8 cellular contexts compared by ENCODE assay signal in genomic region chr5:140157032-140157781, GRCh38. TPM values are rescaled to one million over a fixed set of nuclear protein-coding genes. Genes with fewer than 3 reads are reported as not detected.
A peak's percentile ranks its signal among the peaks of the same experiment; 100 is the strongest.
DNase-seq lines count a peak whose midpoint lies in the region; ATAC-seq and TF ChIP-seq lines count a peak whose summit lies in the region.

No MANE protein-coding gene starts in this region.

- DNase-seq in CD4-positive, alpha-beta T cell: peak; percentile 79 to 88 (median 82)
- DNase-seq in HK-2 (ENCODE audit: unreplicated experiment): peak; percentile 78
- peak; percentile 75 for DNase-seq in NOMO-1 treated with DMSO at 0.1 percent for 48 hours (lab: John Stamatoyannopoulos, UW; ENCODE audit: unreplicated experiment)
- DNase-seq in activated CD8-positive, alpha-beta memory T cell treated with anti-CD3 and anti-CD28 coated beads, Interleukin-2, amount 10 ng/mL, durations not matched to agents 7 days and 5 days: peak; percentile 91
- peak; percentile 88 for DNase-seq in endothelial cell (ENCODE audit: low spot score)
- DNase-seq in middle frontal gyrus (ENCODE audit: extremely low spot score, low spot score): peak; percentile 79
- peak; percentile 67 to 77 for DNase-seq in stimulated activated CD8-positive, alpha-beta memory T cell treated with anti-CD3 and anti-CD28 coated beads, Interleukin-2, amount 100 ng/mL, for 1 hour (ENCODE audit: low read depth in 2 of 2)

- no peaks in the 10 kb centered on the region for H3K27me3 Mint-ChIP-seq in CD4-positive, alpha-beta T cell
- no peaks in the 10 kb centered on the region for H3K27me3 Mint-ChIP-seq in activated CD8-positive, alpha-beta memory T cell treated with anti-CD3 and anti-CD28 coated beads, Interleukin-2, amount 10 ng/mL, durations not matched to agents 7 days and 5 days
- peaks cover 2% of the 10 kb centered on the region for H3K27me3 Mint-ChIP-seq in endothelial cell (ENCODE audit: unreplicated experiment)

- no peaks in the 10 kb centered on the region for H3K9me3 ChIP-seq in CD4-positive, alpha-beta T cell (ENCODE audit: control insufficient read depth, low read length)

- peak; percentile 86 for TF ChIP-seq CTCF in CD4-positive, alpha-beta T cell (IDR thresholded peaks at IDR 0.05)
- TF ChIP-seq CTCF in endothelial cell (IDR thresholded peaks at IDR 0.05; ENCODE audit: unreplicated experiment): peak; percentile 88

- peaks cover 15% of the 10 kb centered on the region for H3K4me1 Mint-ChIP-seq in CD4-positive, alpha-beta T cell (ENCODE audit: low read depth)
- peaks cover 6% of the 10 kb centered on the region for H3K4me1 Mint-ChIP-seq in activated CD8-positive, alpha-beta memory T cell treated with anti-CD3 and anti-CD28 coated beads, Interleukin-2, amount 10 ng/mL, durations not matched to agents 7 days and 5 days
- peaks cover 22% of the 10 kb centered on the region for H3K4me1 Mint-ChIP-seq in endothelial cell (ENCODE audit: unreplicated experiment)

- no peak overlapping the region for H3K27ac ChIP-seq in CD4-positive, alpha-beta T cell (ENCODE audit: low read depth, low read length)

- H3K9me3 Mint-ChIP-seq in CD4-positive, alpha-beta T cell: no peaks in the 10 kb centered on the region
- no peaks in the 10 kb centered on the region for H3K9me3 Mint-ChIP-seq in activated CD8-positive, alpha-beta memory T cell treated with anti-CD3 and anti-CD28 coated beads, Interleukin-2, amount 10 ng/mL, durations not matched to agents 7 days and 5 days (ENCODE audit: low read depth)
- no peaks in the 10 kb centered on the region for H3K9me3 Mint-ChIP-seq in endothelial cell (ENCODE audit: unreplicated experiment)

- intact Hi-C loops in CD4-positive, alpha-beta T cell (cut with DNase I, micrococcal nuclease): loop anchor here (1.0 to 5.0 kb wide), 6 partner anchors 12 to 370 kb away; partner anchors contain the start of gene PURA (in 1 of the 2)

- H3K4me3 Mint-ChIP-seq in CD4-positive, alpha-beta T cell: peak overlapping the region; percentile 50
- H3K4me3 Mint-ChIP-seq in activated CD8-positive, alpha-beta memory T cell treated with anti-CD3 and anti-CD28 coated beads, Interleukin-2, amount 10 ng/mL, durations not matched to agents 7 days and 5 days: peak overlapping the region; percentile 57
- no peak overlapping the region for H3K4me3 Mint-ChIP-seq in endothelial cell (ENCODE audit: unreplicated experiment)

- POLR2A ChIA-PET in CD4-positive, alpha-beta T cell (lab: Charles Lee): interaction anchor here (1.1 kb wide), 1 partner anchor 50 kb away, joined by 3 read pairs; no protein-coding TSS in a partner anchor

- no peaks in the 10 kb centered on the region for H3K27me3 ChIP-seq in CD4-positive, alpha-beta T cell (ENCODE audit: control insufficient read depth, insufficient read depth, low read length)

- no peaks in the 10 kb centered on the region for H3K36me3 Mint-ChIP-seq in CD4-positive, alpha-beta T cell (ENCODE audit: low read depth)
- H3K36me3 Mint-ChIP-seq in activated CD8-positive, alpha-beta memory T cell treated with anti-CD3 and anti-CD28 coated beads, Interleukin-2, amount 10 ng/mL, durations not matched to agents 7 days and 5 days: no peaks in the 10 kb centered on the region
- H3K36me3 Mint-ChIP-seq in endothelial cell (ENCODE audit: low read depth, unreplicated experiment): peaks cover 3% of the 10 kb centered on the region

- peak overlapping the region; percentile 21 for H3K27ac Mint-ChIP-seq in CD4-positive, alpha-beta T cell
- H3K27ac Mint-ChIP-seq in activated CD8-positive, alpha-beta memory T cell treated with anti-CD3 and anti-CD28 coated beads, Interleukin-2, amount 10 ng/mL, durations not matched to agents 7 days and 5 days: peak overlapping the region; percentile 46
- H3K27ac Mint-ChIP-seq in endothelial cell (ENCODE audit: unreplicated experiment): no peak overlapping the region

- peak; percentile 100 for ATAC-seq in CD4-positive, alpha-beta T cell (ENCODE audit: poor library complexity)
- ATAC-seq in GM19467 (IDR thresholded peaks at IDR 0.05; ENCODE audit: unreplicated experiment): peak; percentile 97
- ATAC-seq in activated CD8-positive, alpha-beta memory T cell treated with anti-CD3 and anti-CD28 coated beads, Interleukin-2, amount 10 ng/mL, durations not matched to agents 7 days and 5 days: peak; percentile 99

- CTCF ChIA-PET in CD4-positive, alpha-beta T cell (lab: Charles Lee): interaction anchor here (0.6 to 1.8 kb wide), 6 partner anchors 13 to 127 kb away, joined by 3 to 10 read pairs (median 4); no protein-coding TSS in a partner anchor
- CTCF ChIA-PET in activated CD8-positive, alpha-beta memory T cell treated with anti-CD3 and anti-CD28 coated beads, Interleukin-2, amount 10 ng/mL, durations not matched to agents 7 days and 5 days (lab: Charles Lee): interaction anchor here (0.6 to 9.2 kb wide), 12 partner anchors 11 to 370 kb away, joined by 3 to 69 read pairs (median 4); no protein-coding TSS in a partner anchor

RNA-seq across cellular contexts. Expression of gene CYSTM1, which starts 17.8 kb away (rescaled TPM):
- 1 to 10 TPM; 7.2 to 7.4 TPM for total RNA-seq in CD4-positive, alpha-beta T cell
- total RNA-seq in activated CD8-positive, alpha-beta memory T cell treated with anti-CD3 and anti-CD28 coated beads, Interleukin-2, amount 10 ng/mL, durations not matched to agents 7 days and 5 days: 10 to 100 TPM; 16.8 to 23.0 TPM
- total RNA-seq in endothelial cell (ENCODE audit: unreplicated experiment): 21.7 TPM

RNA-seq across cellular contexts. Expression of gene IGIP, which starts 31.5 kb away (rescaled TPM):
- 1 to 10 TPM; 1.5 TPM for total RNA-seq in CD4-positive, alpha-beta T cell
- 1 to 10 TPM; 2.9 to 3.4 TPM for total RNA-seq in activated CD8-positive, alpha-beta memory T cell treated with anti-CD3 and anti-CD28 coated beads, Interleukin-2, amount 10 ng/mL, durations not matched to agents 7 days and 5 days
- 1.3 TPM for total RNA-seq in endothelial cell (ENCODE audit: unreplicated experiment)

RNA-seq across cellular contexts. Expression of gene PURA, which starts 43.3 kb away (rescaled TPM):
- total RNA-seq in CD4-positive, alpha-beta T cell: 1 to 10 TPM; 7.0 to 7.9 TPM
- 10 to 100 TPM; 12.3 to 15.4 TPM for total RNA-seq in activated CD8-positive, alpha-beta memory T cell treated with anti-CD3 and anti-CD28 coated beads, Interleukin-2, amount 10 ng/mL, durations not matched to agents 7 days and 5 days
- total RNA-seq in endothelial cell (ENCODE audit: unreplicated experiment): 6.2 TPM
